Comparison of ENCODE assay signal across 1 cellular context in the genomic region with DNA sequence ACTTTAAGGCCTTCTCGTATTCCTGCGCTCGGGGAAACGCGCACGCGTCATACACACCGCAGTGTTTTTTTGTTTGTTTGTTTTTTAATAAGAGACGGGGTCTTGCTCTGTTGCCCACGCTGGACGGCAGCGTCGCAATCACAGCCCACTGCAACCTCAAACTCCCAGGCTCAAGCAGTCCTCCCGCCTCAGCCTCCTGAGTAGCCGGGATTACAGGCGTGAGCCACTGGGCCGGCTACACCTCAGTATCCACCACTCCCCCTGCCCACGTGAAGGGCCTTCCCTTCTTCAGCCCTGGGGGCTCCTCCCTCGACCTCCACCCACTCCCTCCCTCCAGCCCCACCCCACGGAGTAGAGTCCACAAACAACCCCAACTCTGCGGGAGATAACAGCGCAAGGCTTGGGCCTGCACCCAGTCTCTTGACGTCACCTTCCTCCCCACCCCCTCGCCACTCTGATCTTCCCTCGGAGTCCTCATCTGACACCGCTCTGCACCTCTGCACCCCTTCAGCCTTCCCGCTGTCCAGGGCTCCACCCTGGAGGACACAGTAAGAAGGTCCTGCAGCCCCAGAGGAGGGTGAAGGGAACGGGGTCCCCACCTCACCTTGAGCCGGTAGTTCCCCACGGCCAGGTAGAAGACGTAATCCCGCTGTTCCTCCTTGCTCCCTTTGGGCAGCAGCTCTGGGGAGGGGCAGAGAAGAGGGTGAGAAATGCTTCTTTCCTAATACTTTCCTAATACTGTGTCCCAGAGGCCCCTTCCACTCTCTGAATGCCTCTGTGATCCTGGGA.
TF ChIP-seq lines count a peak whose summit lies in the region.

No MANE protein-coding gene starts in this region.

TF ChIP-seq in IMR-90, 13 proteins besides CTCF, POLR2A, EP300 and RAD21:
- no peak for TF ChIP-seq RCOR1 (IDR thresholded peaks at IDR 0.05; ENCODE audit: insufficient replicate concordance, low read length)
